Comparison of ENCODE assay signal across 33 cellular contexts in genomic region chr19:50277966-50278580, GRCh38. TPM values are rescaled to one million over a fixed set of nuclear protein-coding genes. Genes with fewer than 3 reads are reported as not detected.
"Had no signal": no experiment of that assay in that cellular context is flagged by ENCODE, and none has a peak within 500 bp of the region (broad histone marks: within the 10 kb centered on the region; RNA-seq: fewer than 3 reads in every experiment).

No MANE protein-coding gene starts in this region.

- H3K27me3 ChIP-seq: brain microvascular endothelial cell, dorsolateral prefrontal cortex, foreskin keratinocyte, gastrocnemius medialis, heart left ventricle had no signal

- H3K27me3 Mint-ChIP-seq: activated CD4-positive, alpha-beta T cell treated with anti-CD3 and anti-CD28 coated beads, Interleukin-2, amount 10 ng/mL, durations not matched to agents 24 days and 14 days had no signal

- DNase-seq: activated CD4-positive, alpha-beta memory T cell treated with anti-CD3 and anti-CD28 coated beads for 36 hours; activated CD4-positive, alpha-beta T cell treated with anti-CD3 and anti-CD28 coated beads for 36 hours; activated CD4-positive, alpha-beta T cell treated with anti-CD3 and anti-CD28 coated beads, Interleukin-2, amount 10 ng/mL, durations not matched to agents 24 days and 14 days; activated CD4-positive, CD25-positive, alpha-beta regulatory T cell; activated CD4-positive, CD25-positive, alpha-beta regulatory T cell treated with anti-CD3 and anti-CD28 coated beads, Interleukin-2, amount 50 U/mL, for 72 hours; activated CD8-positive, alpha-beta memory T cell treated with anti-CD3 and anti-CD28 coated beads, Interleukin-2, amount 50 U/mL, for 48 hours; activated CD8-positive, alpha-beta T cell treated with anti-CD3 and anti-CD28 coated beads, Interleukin-2, amount 10 ng/mL, durations not matched to agents 7 days and 5 days; activated gamma-delta T cell; activated naive CD4-positive, alpha-beta T cell; activated naive CD4-positive, alpha-beta T cell treated with anti-CD3 and anti-CD28 coated beads, Interleukin-2, amount 10 ng/mL, durations not matched to agents 7 days and 5 days; activated naive CD8-positive, alpha-beta T cell treated with anti-CD3 and anti-CD28 coated beads, Interleukin-2, amount 10 ng/mL, durations not matched to agents 7 days and 5 days; activated T-cell treated with anti-CD3 and anti-CD28 coated beads for 4 hours; activated T-cell treated with anti-CD3 and anti-CD28 coated beads, Interleukin-2, amount 50 U/mL, for 24 hours; activated T-cell treated with anti-CD3 and anti-CD28 coated beads, Interleukin-2, amount 50 U/mL, for 72 hours; brain microvascular endothelial cell; dorsolateral prefrontal cortex; effector memory CD4-positive, alpha-beta T cell; erythroblast; foreskin keratinocyte; gastrocnemius medialis; glutamatergic neuron; heart left ventricle; T-helper 17 cell; T1000; WERI-Rb-1 had no signal

- H3K36me3 ChIP-seq: brain microvascular endothelial cell, WERI-Rb-1 had no signal

- H3K27ac Mint-ChIP-seq: activated CD4-positive, alpha-beta memory T cell treated with anti-CD3 and anti-CD28 coated beads for 36 hours; activated CD4-positive, alpha-beta T cell treated with anti-CD3 and anti-CD28 coated beads for 36 hours; activated CD4-positive, alpha-beta T cell treated with anti-CD3 and anti-CD28 coated beads, Interleukin-2, amount 10 ng/mL, durations not matched to agents 24 days and 14 days; activated CD8-positive, alpha-beta T cell treated with anti-CD3 and anti-CD28 coated beads, Interleukin-2, amount 10 ng/mL, durations not matched to agents 7 days and 5 days; activated naive CD4-positive, alpha-beta T cell treated with anti-CD3 and anti-CD28 coated beads, Interleukin-2, amount 10 ng/mL, durations not matched to agents 7 days and 5 days; activated naive CD4-positive, alpha-beta T cell treated with anti-CD3 and anti-CD28 coated beads, Interleukin-2, amount 50 U/mL, for 72 hours; activated naive CD8-positive, alpha-beta T cell treated with anti-CD3 and anti-CD28 coated beads, Interleukin-2, amount 10 ng/mL, durations not matched to agents 7 days and 5 days; activated T-cell treated with anti-CD3 and anti-CD28 coated beads, Interleukin-2, amount 50 U/mL, for 24 hours; activated T-cell treated with anti-CD3 and anti-CD28 coated beads, Interleukin-2, amount 50 U/mL, for 72 hours; dendritic cell treated with granulocyte-macrophage colony-stimulating factor and Interleukin-4, amounts not matched to agents 40 ng/mL and 50 ng/mL, for 4 days; T-helper 17 cell; T-helper 2 cell treated with Interferon-gamma antibody and Interleukin-4, amounts not matched to agents 5 μg/mL and 100 μg/mL, for 36 hours had no signal

- H3K36me3 Mint-ChIP-seq: activated CD4-positive, alpha-beta memory T cell treated with anti-CD3 and anti-CD28 coated beads for 36 hours; activated naive CD4-positive, alpha-beta T cell treated with anti-CD3 and anti-CD28 coated beads, Interleukin-2, amount 10 ng/mL, durations not matched to agents 7 days and 5 days; activated naive CD4-positive, alpha-beta T cell treated with anti-CD3 and anti-CD28 coated beads, Interleukin-2, amount 50 U/mL, for 72 hours; activated naive CD8-positive, alpha-beta T cell treated with anti-CD3 and anti-CD28 coated beads, Interleukin-2, amount 10 ng/mL, durations not matched to agents 7 days and 5 days had no signal

- H3K4me3 ChIP-seq: coronary artery, dorsolateral prefrontal cortex, esophagus muscularis mucosa, gastrocnemius medialis, heart left ventricle had no signal

- ATAC-seq: activated CD4-positive, alpha-beta T cell treated with anti-CD3 and anti-CD28 coated beads for 36 hours; activated CD8-positive, alpha-beta T cell treated with anti-CD3 and anti-CD28 coated beads, Interleukin-2, amount 10 ng/mL, durations not matched to agents 7 days and 5 days; activated naive CD4-positive, alpha-beta T cell treated with anti-CD3 and anti-CD28 coated beads, Interleukin-2, amount 50 U/mL, for 72 hours; activated T-cell treated with anti-CD3 and anti-CD28 coated beads, Interleukin-2, amount 50 U/mL, for 72 hours; foreskin keratinocyte; gastrocnemius medialis; heart left ventricle; T-helper 17 cell had no signal

- H3K9me3 ChIP-seq: esophagus muscularis mucosa, gastrocnemius medialis, heart left ventricle had no signal

- H3K4me1 Mint-ChIP-seq: activated CD4-positive, alpha-beta T cell treated with anti-CD3 and anti-CD28 coated beads, Interleukin-2, amount 10 ng/mL, durations not matched to agents 24 days and 14 days; activated naive CD4-positive, alpha-beta T cell treated with anti-CD3 and anti-CD28 coated beads, Interleukin-2, amount 10 ng/mL, durations not matched to agents 7 days and 5 days; activated naive CD8-positive, alpha-beta T cell treated with anti-CD3 and anti-CD28 coated beads, Interleukin-2, amount 10 ng/mL, durations not matched to agents 7 days and 5 days; central memory CD8-positive, alpha-beta T cell; T-helper 17 cell had no signal

- H3K27ac ChIP-seq: brain microvascular endothelial cell, coronary artery, dorsolateral prefrontal cortex, esophagus muscularis mucosa, foreskin keratinocyte, gastrocnemius medialis, heart left ventricle, WERI-Rb-1 had no signal

- H3K4me1 ChIP-seq: esophagus muscularis mucosa, foreskin keratinocyte, gastrocnemius medialis, heart left ventricle had no signal

- H3K9me3 Mint-ChIP-seq: activated CD4-positive, alpha-beta memory T cell treated with anti-CD3 and anti-CD28 coated beads for 36 hours; activated CD4-positive, alpha-beta T cell treated with anti-CD3 and anti-CD28 coated beads, Interleukin-2, amount 10 ng/mL, durations not matched to agents 24 days and 14 days; activated naive CD4-positive, alpha-beta T cell treated with anti-CD3 and anti-CD28 coated beads, Interleukin-2, amount 10 ng/mL, durations not matched to agents 7 days and 5 days; activated naive CD4-positive, alpha-beta T cell treated with anti-CD3 and anti-CD28 coated beads, Interleukin-2, amount 50 U/mL, for 72 hours; activated naive CD8-positive, alpha-beta T cell treated with anti-CD3 and anti-CD28 coated beads, Interleukin-2, amount 10 ng/mL, durations not matched to agents 7 days and 5 days; activated T-cell treated with anti-CD3 and anti-CD28 coated beads, Interleukin-2, amount 50 U/mL, for 24 hours; activated T-cell treated with anti-CD3 and anti-CD28 coated beads, Interleukin-2, amount 50 U/mL, for 72 hours; central memory CD8-positive, alpha-beta T cell; dendritic cell treated with granulocyte-macrophage colony-stimulating factor and Interleukin-4, amounts not matched to agents 40 ng/mL and 50 ng/mL, for 4 days; T-helper 2 cell treated with Interferon-gamma antibody and Interleukin-4, amounts not matched to agents 5 μg/mL and 100 μg/mL, for 36 hours had no signal

- H3K4me3 Mint-ChIP-seq: activated CD4-positive, alpha-beta memory T cell treated with anti-CD3 and anti-CD28 coated beads for 36 hours; activated CD4-positive, alpha-beta T cell treated with anti-CD3 and anti-CD28 coated beads for 36 hours; activated CD4-positive, alpha-beta T cell treated with anti-CD3 and anti-CD28 coated beads, Interleukin-2, amount 10 ng/mL, durations not matched to agents 24 days and 14 days; activated CD8-positive, alpha-beta T cell treated with anti-CD3 and anti-CD28 coated beads, Interleukin-2, amount 10 ng/mL, durations not matched to agents 7 days and 5 days; activated naive CD4-positive, alpha-beta T cell treated with anti-CD3 and anti-CD28 coated beads, Interleukin-2, amount 10 ng/mL, durations not matched to agents 7 days and 5 days; activated naive CD8-positive, alpha-beta T cell treated with anti-CD3 and anti-CD28 coated beads, Interleukin-2, amount 10 ng/mL, durations not matched to agents 7 days and 5 days; activated T-cell treated with anti-CD3 and anti-CD28 coated beads, Interleukin-2, amount 50 U/mL, for 24 hours; activated T-cell treated with anti-CD3 and anti-CD28 coated beads, Interleukin-2, amount 50 U/mL, for 72 hours; central memory CD8-positive, alpha-beta T cell; dendritic cell treated with granulocyte-macrophage colony-stimulating factor and Interleukin-4, amounts not matched to agents 40 ng/mL and 50 ng/mL, for 4 days; T-helper 17 cell; T-helper 2 cell treated with Interferon-gamma antibody and Interleukin-4, amounts not matched to agents 5 μg/mL and 100 μg/mL, for 36 hours had no signal

RNA-seq across cellular contexts. Expression of gene KCNC3, which starts 51.1 kb away (rescaled TPM):
- total RNA-seq: astrocyte, bronchial epithelial cell, foreskin keratinocyte had no signal
